18 cellular contexts compared by ENCODE assay signal in the genomic region with DNA sequence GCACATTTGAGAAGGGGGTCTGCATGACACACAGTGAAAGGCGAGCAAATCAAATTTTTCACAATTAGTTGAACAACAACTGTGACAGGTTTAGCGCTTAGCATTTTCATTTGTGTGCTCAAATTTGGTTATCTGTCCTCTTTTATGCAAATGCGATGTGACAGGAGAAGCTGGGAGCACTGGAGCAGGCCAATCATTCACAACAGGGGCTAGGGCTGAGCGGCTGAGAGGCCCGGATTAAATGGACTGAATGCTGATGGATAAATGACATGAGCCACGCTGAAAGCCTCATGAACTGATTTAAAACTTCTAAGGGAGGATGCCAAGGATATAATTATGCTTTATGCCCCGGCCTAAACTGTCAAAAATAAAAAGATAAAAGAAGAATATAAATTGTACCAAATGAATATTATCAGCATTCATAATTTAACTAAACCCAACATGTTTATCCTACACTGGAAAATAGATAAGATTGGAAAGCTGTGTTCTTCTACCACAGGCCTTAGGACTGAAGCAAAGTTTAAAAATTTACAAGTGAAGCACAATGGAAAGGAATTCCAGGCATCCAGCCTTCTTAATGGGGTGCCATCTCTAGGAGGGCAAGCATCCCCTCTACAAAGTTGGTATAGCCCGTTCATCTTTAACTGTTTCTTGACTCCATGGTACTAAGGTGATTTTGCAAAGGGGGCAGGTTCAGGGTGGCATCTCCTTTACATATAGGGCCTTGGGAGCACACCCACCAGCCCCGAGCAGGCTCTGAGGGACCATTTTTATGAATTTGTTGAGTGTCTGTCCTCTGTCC.
"Had no signal": no experiment of that assay in that cellular context is flagged by ENCODE, and none has a peak within 500 bp of the region (broad histone marks: within the 10 kb centered on the region; RNA-seq: fewer than 3 reads in every experiment).

No MANE protein-coding gene starts in this region.

- H3K36me3 Mint-ChIP-seq: activated CD4-positive, alpha-beta memory T cell treated with anti-CD3 and anti-CD28 coated beads for 36 hours; immature natural killer cell; naive B cell had no signal

- H3K4me3 Mint-ChIP-seq: activated CD4-positive, alpha-beta memory T cell treated with anti-CD3 and anti-CD28 coated beads for 36 hours; activated naive CD8-positive, alpha-beta T cell treated with anti-CD3 and anti-CD28 coated beads, Interleukin-2, amount 50 U/mL, for 24 hours; activated T-helper 1 cell treated with anti-CD3 and anti-CD28 coated beads, Interleukin-12 subunit alpha, Interleukin-12 subunit beta, Interleukin-2, Interleukin-4 antibody, amounts not matched to agents 30 ng/mL and 10 ng/mL and 1 ng/mL, durations not matched to agents 14 hours and 24 hours and 36 hours; immature natural killer cell; naive B cell had no signal

- H3K4me1 Mint-ChIP-seq: activated naive CD8-positive, alpha-beta T cell treated with anti-CD3 and anti-CD28 coated beads, Interleukin-2, amount 50 U/mL, for 24 hours; immature natural killer cell; naive B cell had no signal

- DNase-seq: activated CD4-positive, alpha-beta memory T cell treated with anti-CD3 and anti-CD28 coated beads for 36 hours; activated naive CD4-positive, alpha-beta T cell treated with Interleukin-2 at 50 U/mL for 16 hours; activated naive CD8-positive, alpha-beta T cell treated with anti-CD3 and anti-CD28 coated beads, Interleukin-2, amount 50 U/mL, for 24 hours; colonic mucosa; effector memory CD4-positive, alpha-beta T cell; gastrocnemius medialis; immature natural killer cell; left cardiac atrium; naive B cell; posterior cingulate gyrus; small intestine; T1000; tibial artery; uterus had no signal

- H3K36me3 ChIP-seq: colonic mucosa, gastrocnemius medialis, right atrium auricular region, tibial artery, uterus had no signal

- H3K4me1 ChIP-seq: colonic mucosa, gastrocnemius medialis, right atrium auricular region, tibial artery, uterus had no signal

- ATAC-seq: activated naive CD8-positive, alpha-beta T cell treated with anti-CD3 and anti-CD28 coated beads, Interleukin-2, amount 50 U/mL, for 24 hours; gastrocnemius medialis; left cardiac atrium had no signal

- H3K27ac Mint-ChIP-seq: activated CD4-positive, alpha-beta memory T cell treated with anti-CD3 and anti-CD28 coated beads for 36 hours; activated naive CD8-positive, alpha-beta T cell treated with anti-CD3 and anti-CD28 coated beads, Interleukin-2, amount 50 U/mL, for 24 hours; activated T-helper 1 cell treated with anti-CD3 and anti-CD28 coated beads, Interleukin-12 subunit alpha, Interleukin-12 subunit beta, Interleukin-2, Interleukin-4 antibody, amounts not matched to agents 30 ng/mL and 10 ng/mL and 1 ng/mL, durations not matched to agents 14 hours and 24 hours and 36 hours; immature natural killer cell; naive B cell had no signal

- H3K27me3 ChIP-seq: colonic mucosa, gastrocnemius medialis, right atrium auricular region, tibial artery, uterus had no signal

- H3K4me3 ChIP-seq: colonic mucosa, gastrocnemius medialis, lung, right atrium auricular region, tibial artery, uterus had no signal

- H3K27ac ChIP-seq: colonic mucosa, epithelial cell of prostate, gastrocnemius medialis, right atrium auricular region, tibial artery, uterus had no signal

- H3K9me3 ChIP-seq: colonic mucosa, gastrocnemius medialis, right atrium auricular region, tibial artery, uterus had no signal

- H3K9me3 Mint-ChIP-seq: activated CD4-positive, alpha-beta memory T cell treated with anti-CD3 and anti-CD28 coated beads for 36 hours; activated naive CD8-positive, alpha-beta T cell treated with anti-CD3 and anti-CD28 coated beads, Interleukin-2, amount 50 U/mL, for 24 hours; activated T-helper 1 cell treated with anti-CD3 and anti-CD28 coated beads, Interleukin-12 subunit alpha, Interleukin-12 subunit beta, Interleukin-2, Interleukin-4 antibody, amounts not matched to agents 30 ng/mL and 10 ng/mL and 1 ng/mL, durations not matched to agents 14 hours and 24 hours and 36 hours; immature natural killer cell; naive B cell had no signal
